18 cellular contexts compared by ENCODE assay signal in genomic region chr3:150515210-150515609, GRCh38. TPM values are rescaled to one million over a fixed set of nuclear protein-coding genes. Genes with fewer than 3 reads are reported as not detected.
A peak's percentile ranks its signal among the peaks of the same experiment; 100 is the strongest.
DNase-seq lines count a peak whose midpoint lies in the region; ATAC-seq, FAIRE-seq and TF ChIP-seq lines count a peak whose summit lies in the region.
"Had no signal": no experiment of that assay in that cellular context is flagged by ENCODE, and none has a peak within 500 bp of the region (broad histone marks: within the 10 kb centered on the region; RNA-seq: fewer than 3 reads in every experiment).

No MANE protein-coding gene starts in this region.

- POLR2A ChIA-PET in HEK293 (lab: Yijun Ruan, JAX), result no interaction called here
- POLR2A ChIA-PET in K562 (lab: Yijun Ruan, JAX), result interaction anchor here (1.8 kb wide), 1 partner anchor 14 kb away, joined by 4 read pairs; no protein-coding TSS in a partner anchor

- no peaks in the 10 kb centered on the region for H3K79me2 ChIP-seq in K562 (ENCODE audit: control insufficient read depth, insufficient read depth, low read length)

- no peaks in the 10 kb centered on the region for H4K20me1 ChIP-seq in K562 (replicated peaks; ENCODE audit: control insufficient read depth, insufficient read depth, low read length)

- H3K4me1 ChIP-seq in HEK293 (ENCODE audit: control insufficient read depth, insufficient read depth, low read length) (no peaks in the 10 kb centered on the region), K562 (replicated peaks in 1 of 2; ENCODE audit: control insufficient read depth in 2 of 2, insufficient read depth in 2 of 2, low read length in 2 of 2) (peaks cover 0 to under 1% of the 10 kb centered on the region in 2 experiments; a peak in 1 of 5 replicates)

- no peak for TF ChIP-seq RAD21 in K562 (CRISPR knock-in tag; conservative IDR thresholded peaks at IDR 0.05 in 1 of 2, IDR thresholded peaks at IDR 0.05 in 1 of 2)

- no peak overlapping the region for H2AFZ ChIP-seq in K562 (ENCODE audit: low read depth, low read length)

- ATAC-seq in K562 (no peak), GM18502 (IDR thresholded peaks at IDR 0.05; ENCODE audit: poor library complexity, unreplicated experiment) (no peak)

- CTCF ChIA-PET in HEK293 (lab: Yijun Ruan, JAX) (no interaction called here), K562 (lab: Yijun Ruan, JAX; ENCODE audit: low intra/inter-chr PET ratio) (no interaction called here)

- H3K27ac ChIP-seq in C4-2B (peak overlapping the region; percentile 13; the same call in 1 of the 2 replicates), HEK293 (ENCODE audit: extremely low read depth, low read depth, low read length) (no peak overlapping the region), K562 (ENCODE audit: extremely low read depth, low read depth, low read length) (no peak overlapping the region)

- H3K9me3 ChIP-seq in HEK293 (ENCODE audit: control insufficient read depth, insufficient read depth, low read depth, low read length) (no peaks in the 10 kb centered on the region), K562 (replicated peaks; ENCODE audit: control insufficient read depth, insufficient read depth, low read depth, low read length) (peaks cover 3% of the 10 kb centered on the region; the same call in 1 of the 2 replicates)
- H3K9me3 ChIP-seq: SK-N-SH had no signal

- no peak for FAIRE-seq in K562 (lab: Jason Lieb, UNC)

- BruUV-seq in K562 (replicated peaks; lab: Mats Ljungman, UMichigan), result no TSS peak

- TF ChIP-seq CTCF in C4-2B (conservative IDR thresholded peaks at IDR 0.05), result no peak
- no peak for TF ChIP-seq CTCF in HEK293 (tag by site-specific recombination; IDR thresholded peaks at IDR 0.05)
- no peak for TF ChIP-seq CTCF in K562 (IDR thresholded peaks at IDR 0.05 in 2 of 3, conservative IDR thresholded peaks at IDR 0.05 in 1 of 3; ENCODE audit: insufficient read depth in 2 of 3, low read depth in 1 of 3, low read length in 3 of 3)

- no peaks in the 10 kb centered on the region for H3K27me3 ChIP-seq in K562 (ENCODE audit: control insufficient read depth in 2 of 2, insufficient read depth in 2 of 2, low read length in 2 of 2)

- 52% methylated on average over 3 of the region's 4 CpGs for WGBS in K562 (ENCODE audit: insufficient coverage, low coverage, missing lambda C conversion rate)

- no peak for DNase-seq in K562 (ENCODE audit: extremely low read depth in 1 of 4, low spot score in 3 of 4)
- peak; percentile 7 for DNase-seq in kidney tubule cell (ENCODE audit: low spot score)
- no peak for DNase-seq in activated effector memory CD4-positive, alpha-beta T cell treated with anti-CD3 and anti-CD28 coated beads, Interleukin-2, amount 50 U/mL, for 16 hours
- no peak for DNase-seq in ecto neural progenitor cell (ENCODE audit: low spot score)
- DNase-seq in HK-2 (ENCODE audit: unreplicated experiment), result no peak
- DNase-seq: CD4-positive, alpha-beta memory T cell; EL; H9; NCI-H1105 treated with DMSO at 0.1 percent for 48 hours; NCI-H187 treated with DMSO at 0.1 percent for 48 hours; NCI-H2171; NCI-H446 treated with DMSO at 0.1 percent for 48 hours; NCI-H748 treated with DMSO at 0.1 percent for 48 hours; Right ventricle myocardium superior; SK-N-SH had no signal

- intact Hi-C loops in K562 (cut with micrococcal nuclease), result no loop called here

- no peaks in the 10 kb centered on the region for H3K9me1 ChIP-seq in K562 (ENCODE audit: control insufficient read depth, insufficient read depth, low read length)

- H3K36me3 ChIP-seq in HEK293 (ENCODE audit: control insufficient read depth in 2 of 2, insufficient read depth in 1 of 2, low read length in 2 of 2) (no peaks in the 10 kb centered on the region), K562 (ENCODE audit: control insufficient read depth, insufficient read depth, low read length) (no peaks in the 10 kb centered on the region)

- no peak for TF ChIP-seq POLR2A in K562 (conservative IDR thresholded peaks at IDR 0.05)

- no peak overlapping the region for H3K4me2 ChIP-seq in K562 (ENCODE audit: insufficient read depth, low read length)
- H3K4me2 ChIP-seq: SK-N-SH had no signal

- in situ Hi-C loops in K562 (cut with MboI), result loop anchor here (25.0 kb wide), 2 partner anchors 553 to 622 kb away; partner anchors contain the start of gene PFN2

- no peak overlapping the region for H3K4me3 ChIP-seq in HEK293 (ENCODE audit: low read depth, low read length)
- no peak overlapping the region for H3K4me3 ChIP-seq in K562

- H3K9ac ChIP-seq in K562 (ENCODE audit: insufficient read depth in 1 of 2, low read depth in 2 of 2, low read length in 2 of 2), result no peak overlapping the region
- H3K9ac ChIP-seq: SK-N-SH had no signal

- no peak for TF ChIP-seq EP300 in K562 (IDR thresholded peaks at IDR 0.05; ENCODE audit: low read length)

TF ChIP-seq in HEK293, 187 proteins besides CTCF, POLR2A, EP300 and RAD21 (continues in another document):
- TF ChIP-seq ZBTB6 (tag by site-specific recombination; IDR thresholded peaks at IDR 0.05), result 0 out of 2 replicates have a peak, but pooled peaks have one; percentile 14

TF ChIP-seq in K562, 482 proteins besides CTCF, POLR2A, EP300 and RAD21 (continues in another document):
- TF ChIP-seq ATF4 (CRISPR knock-in tag; IDR thresholded peaks at IDR 0.05) (no peak), TRIM24 (IDR thresholded peaks at IDR 0.05) (0 out of 4 replicates have a peak, but pooled peaks of 1 of the 2 experiments have one; percentile 7), HMG20A (CRISPR knock-in tag; conservative IDR thresholded peaks at IDR 0.05) (no peak), MAFF (IDR thresholded peaks at IDR 0.05; ENCODE audit: low read length) (peak; percentile 67), IRF1 (CRISPR knock-in tag; IDR thresholded peaks at IDR 0.05; ENCODE audit: borderline replicate concordance) (no peak), NFE2L1 (tag; IDR thresholded peaks at IDR 0.05; ENCODE audit: borderline replicate concordance, low read depth) (peak; percentile 53; the same call in 1 of the 2 replicates), ZNF316 (IDR thresholded peaks at IDR 0.05) (peak; percentile 84), C11orf30 (IDR thresholded peaks at IDR 0.05; ENCODE audit: low read depth) (peak; percentile 64), MAFK (IDR thresholded peaks at IDR 0.05; ENCODE audit: low read length) (peak; percentile 48; the same call in 1 of the 2 replicates)

RNA-seq across cellular contexts. Expression of gene SERP1, which starts 31.1 kb away (rescaled TPM):
- total RNA-seq in K562 (2011; cell fraction: chromatin; rRNA removed; ENCODE audit: low replicate concordance), result 47.1 and 59.9 TPM in 2 replicates
- total RNA-seq in K562 (2011; cell fraction: nucleolus; rRNA removed), result 50.2 and 53.3 TPM in 2 replicates
- 57.8 and 84.3 TPM in 2 replicates for total RNA-seq in K562 (2011; cell fraction: nucleoplasm; rRNA removed)
- total RNA-seq in K562 (2014; rRNA removed) (443 and 512 TPM in 2 replicates), K562 (2014; rRNA removed; fragmentation: Illumina TruSeq; extraction: Trizol) (121 and 129 TPM in 2 replicates), K562 (2015; rRNA removed; fragmentation: Illumina TruSeq; extraction: Trizol) (101 and 109 TPM in 2 replicates), K562 (2021) (147 TPM in 2 replicates)
- polyA plus RNA-seq in K562 (2011; rRNA removed) (122 and 142 TPM in 2 replicates), K562 (2014; fragmentation: Illumina TruSeq; extraction: Trizol) (85.2 and 94.4 TPM in 2 replicates), K562 (2014; fragmentation: Nextera tagmentation; extraction: Ambion mirVana) (10 to 100 TPM; 38.6 to 42.4 TPM), K562 (2014; rRNA removed) (190 and 246 TPM in 2 replicates)
- 93.1 and 259 TPM in 2 replicates for polyA plus RNA-seq in K562 (2011; cell fraction: cytosol; rRNA removed)
- polyA plus RNA-seq in K562 (2011; cell fraction: nucleus; rRNA removed), result 80.0 and 102 TPM in 2 replicates
- polyA plus RNA-seq in K562 (2012), result 134 and 164 TPM in 2 replicates
- 93.5 and 108 TPM in 2 replicates for polyA minus RNA-seq in K562 (2011; rRNA and poly(A)+ RNA removed)
- polyA minus RNA-seq in K562 (2011; cell fraction: cytosol; rRNA and poly(A)+ RNA removed), result 88.9 and 124 TPM in 2 replicates
- 71.1 and 134 TPM in 2 replicates for polyA minus RNA-seq in K562 (2011; cell fraction: nucleus; rRNA and poly(A)+ RNA removed)

RNA-seq across cellular contexts. Expression of gene EIF2A, which starts 31.4 kb away (rescaled TPM):
- 108 and 296 TPM in 2 replicates for total RNA-seq in K562 (2011; cell fraction: chromatin; rRNA removed; ENCODE audit: low replicate concordance)
- 44.5 and 67.6 TPM in 2 replicates for total RNA-seq in K562 (2011; cell fraction: nucleolus; rRNA removed)
- 111 and 161 TPM in 2 replicates for total RNA-seq in K562 (2011; cell fraction: nucleoplasm; rRNA removed)
- 99.8 and 168 TPM in 2 replicates for total RNA-seq in K562 (2014; rRNA removed)
- 178 and 206 TPM in 2 replicates for total RNA-seq in K562 (2014; rRNA removed; fragmentation: Illumina TruSeq; extraction: Trizol)
- total RNA-seq in K562 (2015; rRNA removed; fragmentation: Illumina TruSeq; extraction: Trizol), result 139 and 146 TPM in 2 replicates
- 106 and 115 TPM in 2 replicates for total RNA-seq in K562 (2021)
- 181 and 193 TPM in 2 replicates for polyA plus RNA-seq in K562 (2011; rRNA removed)
- 67.1 and 141 TPM in 2 replicates for polyA plus RNA-seq in K562 (2011; cell fraction: cytosol; rRNA removed)
- 51.4 and 121 TPM in 2 replicates for polyA plus RNA-seq in K562 (2011; cell fraction: nucleus; rRNA removed)
- 77.8 and 158 TPM in 2 replicates for polyA plus RNA-seq in K562 (2012)
- polyA plus RNA-seq in K562 (2014; fragmentation: Illumina TruSeq; extraction: Trizol), result 158 and 192 TPM in 2 replicates
- 100 to 1,000 TPM; 130 to 172 TPM for polyA plus RNA-seq in K562 (2014; fragmentation: Nextera tagmentation; extraction: Ambion mirVana)
- 129 and 166 TPM in 2 replicates for polyA plus RNA-seq in K562 (2014; rRNA removed)
- polyA minus RNA-seq in K562 (2011; rRNA and poly(A)+ RNA removed), result 237 and 320 TPM in 2 replicates
- 80.2 and 84.4 TPM in 2 replicates for polyA minus RNA-seq in K562 (2011; cell fraction: cytosol; rRNA and poly(A)+ RNA removed)
- polyA minus RNA-seq in K562 (2011; cell fraction: nucleus; rRNA and poly(A)+ RNA removed), result 63.4 and 106 TPM in 2 replicates
